21 cellular contexts compared by ENCODE assay signal in genomic region chr14:63432228-63432627, GRCh38.
DNase-seq lines count a peak whose midpoint lies in the region; ATAC-seq, FAIRE-seq and TF ChIP-seq lines count a peak whose summit lies in the region.
"Had no signal": no experiment of that assay in that cellular context is flagged by ENCODE, and none has a peak within 500 bp of the region (broad histone marks: within the 10 kb centered on the region; RNA-seq: fewer than 3 reads in every experiment).

No MANE protein-coding gene starts in this region.

- DNase-seq in HTR-8/SVneo (ENCODE audit: insufficient read length, low spot score) (no peak), NCI-H2081 treated with DMSO at 0.1 percent for 48 hours (lab: John Stamatoyannopoulos, UW) (peak; percentile 10), astrocyte (ENCODE audit: low read depth) (no peak), neural progenitor cell (ENCODE audit: low spot score) (no peak), stomach (no peak)
- DNase-seq in NK-92 treated with Interleukin-12 subunit alpha and Interleukin-12 subunit beta, amount 100 ng/mL, for 24 hours (lab: John Stamatoyannopoulos, UW) = no peak
- DNase-seq: activated CD4-positive, alpha-beta T cell treated with anti-CD3 and anti-CD28 coated beads for 48 hours; activated naive CD8-positive, alpha-beta T cell treated with anti-CD3 and anti-CD28 coated beads, Interleukin-2, amount 10 ng/mL, durations not matched to agents 7 days and 5 days; AML-193; foreskin fibroblast; lower lobe of right lung; NCI-H1694 treated with DMSO at 0.1 percent for 48 hours; NCI-H446 treated with DMSO at 0.1 percent for 48 hours; nucleus accumbens; stimulated activated CD4-positive, alpha-beta T cell treated with anti-CD3 and anti-CD28 coated beads, Interleukin-4, amount 100 ng/mL, for 4 hours; SW 1271 had no signal

- H3K4me3 Mint-ChIP-seq in astrocyte (ENCODE audit: unreplicated experiment) = no peak overlapping the region
- H3K4me3 Mint-ChIP-seq in neural progenitor cell = no peak overlapping the region
- H3K4me3 Mint-ChIP-seq: activated naive CD8-positive, alpha-beta T cell treated with anti-CD3 and anti-CD28 coated beads, Interleukin-2, amount 10 ng/mL, durations not matched to agents 7 days and 5 days had no signal

- H3K27me3 ChIP-seq in astrocyte (ENCODE audit: insufficient read depth, low read length) (no peaks in the 10 kb centered on the region), neural progenitor cell (no peaks in the 10 kb centered on the region), stomach (no peaks in the 10 kb centered on the region)

- ATAC-seq in GM19455 (IDR thresholded peaks at IDR 0.05; ENCODE audit: unreplicated experiment) = no peak
- no peak for ATAC-seq in HG02981 (IDR thresholded peaks at IDR 0.05; ENCODE audit: unreplicated experiment)
- ATAC-seq: lower lobe of right lung had no signal

- H3K27ac ChIP-seq in astrocyte (ENCODE audit: low read depth, low read length) = no peak overlapping the region
- H3K27ac ChIP-seq in neural progenitor cell = peak overlapping the region; percentile 30
- peak overlapping the region in 1 of 5 donors; percentile 49 for H3K27ac ChIP-seq in stomach
- H3K27ac ChIP-seq: lower lobe of right lung had no signal

- H2AFZ ChIP-seq in astrocyte (ENCODE audit: low read depth, low read length) (no peak overlapping the region), neural progenitor cell (replicated peaks) (no peak overlapping the region)

- intact Hi-C loops in stomach (cut with DNase I; ENCODE audit: low total_unique reads) = no loop called here

- peaks cover 7% of the 10 kb centered on the region for H3F3A ChIP-seq in neural progenitor cell (ENCODE audit: low read depth)

- peaks cover 88% of the 10 kb centered on the region for H3K79me2 ChIP-seq in astrocyte (ENCODE audit: insufficient read depth, low read length)
- peaks cover 96% of the 10 kb centered on the region for H3K79me2 ChIP-seq in neural progenitor cell (ENCODE audit: low read depth)

- H3K4me2 ChIP-seq in astrocyte (ENCODE audit: low read length) (no peak overlapping the region), neural progenitor cell (peak overlapping the region; percentile 48)

- no peaks in the 10 kb centered on the region for H3K9me3 Mint-ChIP-seq in astrocyte (ENCODE audit: unreplicated experiment)
- no peaks in the 10 kb centered on the region for H3K9me3 Mint-ChIP-seq in neural progenitor cell
- H3K9me3 Mint-ChIP-seq: activated naive CD8-positive, alpha-beta T cell treated with anti-CD3 and anti-CD28 coated beads, Interleukin-2, amount 10 ng/mL, durations not matched to agents 7 days and 5 days had no signal

- 19 to 41% (median 21%) methylated on average over 5 of the region's 5 CpGs for WGBS in stomach, 5 donors

- H3K27me3 Mint-ChIP-seq in astrocyte (ENCODE audit: low read depth, unreplicated experiment) (no peaks in the 10 kb centered on the region), neural progenitor cell (ENCODE audit: insufficient read depth, low read depth) (no peaks in the 10 kb centered on the region)
- H3K27me3 Mint-ChIP-seq: activated naive CD8-positive, alpha-beta T cell treated with anti-CD3 and anti-CD28 coated beads, Interleukin-2, amount 10 ng/mL, durations not matched to agents 7 days and 5 days had no signal

- H3K36me3 Mint-ChIP-seq in astrocyte (ENCODE audit: low read depth, unreplicated experiment) = peaks cover 2% of the 10 kb centered on the region
- peaks cover 4% of the 10 kb centered on the region for H3K36me3 Mint-ChIP-seq in neural progenitor cell

- no peaks in the 10 kb centered on the region for H3K9me3 ChIP-seq in astrocyte (ENCODE audit: insufficient read depth, low read depth, low read length)
- H3K9me3 ChIP-seq in neural progenitor cell (ENCODE audit: low read depth) = no peaks in the 10 kb centered on the region
- H3K9me3 ChIP-seq in stomach = no peaks in the 10 kb centered on the region
- H3K9me3 ChIP-seq: lower lobe of right lung had no signal

- peak overlapping the region; percentile 21 for H3K27ac Mint-ChIP-seq in astrocyte (ENCODE audit: unreplicated experiment)
- no peak overlapping the region for H3K27ac Mint-ChIP-seq in neural progenitor cell
- H3K27ac Mint-ChIP-seq: activated naive CD8-positive, alpha-beta T cell treated with anti-CD3 and anti-CD28 coated beads, Interleukin-2, amount 10 ng/mL, durations not matched to agents 7 days and 5 days had no signal

- TF ChIP-seq CTCF in astrocyte (IDR thresholded peaks at IDR 0.05; ENCODE audit: insufficient read depth, low read depth, low read length) (no peak), neural progenitor cell (IDR thresholded peaks at IDR 0.05) (no peak), stomach (IDR thresholded peaks at IDR 0.05) (no peak)

- no peaks in the 10 kb centered on the region for H3K4me1 ChIP-seq in astrocyte (ENCODE audit: insufficient read depth, low read length)
- H3K4me1 ChIP-seq in neural progenitor cell = peaks cover 24% of the 10 kb centered on the region
- H3K4me1 ChIP-seq in stomach = peaks cover 31 to 69% (median 49%) of the 10 kb centered on the region in 4 donors

- FAIRE-seq in HTR-8/SVneo (lab: Jason Lieb, UNC) (peak; percentile 95), astrocyte (lab: Jason Lieb, UNC) (no peak)
- FAIRE-seq: GM18507, keratinocyte, urothelium cell line had no signal

- no peak for TF ChIP-seq POLR2A in stomach (IDR thresholded peaks at IDR 0.05)

- H3K36me3 ChIP-seq in astrocyte (ENCODE audit: insufficient read depth, low read length) (no peaks in the 10 kb centered on the region), neural progenitor cell (no peaks in the 10 kb centered on the region), stomach (no peaks in the 10 kb centered on the region)
- H3K36me3 ChIP-seq: lower lobe of right lung had no signal

- TF ChIP-seq EP300 in stomach (IDR thresholded peaks at IDR 0.05) = no peak

- H3K9ac ChIP-seq in astrocyte (ENCODE audit: low read length) (no peak overlapping the region), neural progenitor cell (no peak overlapping the region)

- H3K4me1 Mint-ChIP-seq in astrocyte (ENCODE audit: low read depth, unreplicated experiment) (peaks cover 22% of the 10 kb centered on the region), neural progenitor cell (peaks cover 12% of the 10 kb centered on the region)

- H4K20me1 ChIP-seq in astrocyte (ENCODE audit: insufficient read depth, low read length) = peaks cover 69% of the 10 kb centered on the region
- peaks cover 80% of the 10 kb centered on the region for H4K20me1 ChIP-seq in neural progenitor cell (ENCODE audit: low read depth)

- H3K4me3 ChIP-seq in astrocyte (ENCODE audit: insufficient read depth, low read depth, low read length) (no peak overlapping the region), neural progenitor cell (no peak overlapping the region), stomach (no peak overlapping the region)
- H3K4me3 ChIP-seq: lower lobe of right lung had no signal
